Comparison of ENCODE assay signal across 21 cellular contexts in genomic region chr17:77034677-77035424, GRCh38.
"Had no signal": no experiment of that assay in that cellular context is flagged by ENCODE, and none has a peak within 500 bp of the region (broad histone marks: within the 10 kb centered on the region; RNA-seq: fewer than 3 reads in every experiment).

No MANE protein-coding gene starts in this region.

- DNase-seq: activated CD4-positive, alpha-beta memory T cell treated with anti-CD3 and anti-CD28 coated beads, Interleukin-2, amount 10 ng/mL, durations not matched to agents 7 days and 5 days; activated CD4-positive, alpha-beta T cell treated with anti-CD3 and anti-CD28 coated beads for 48 hours; activated CD4-positive, CD25-positive, alpha-beta regulatory T cell; activated naive CD4-positive, alpha-beta T cell treated with anti-CD3 and anti-CD28 coated beads, Interleukin-2, amount 10 ng/mL, durations not matched to agents 7 days and 5 days; activated T-cell treated with anti-CD3 and anti-CD28 coated beads, Interleukin-2, amount 50 U/mL, for 72 hours; brain microvascular endothelial cell; central memory CD4-positive, alpha-beta T cell; colonic mucosa; esophagus squamous epithelium; gastrocnemius medialis; head of caudate nucleus; hypothalamus; islet precursor cell; left cardiac atrium; spleen; stimulated activated CD4-positive, alpha-beta T cell treated with anti-CD3 and anti-CD28 coated beads, Interleukin-4, amount 100 ng/mL, for 1 hour; stimulated activated naive CD4-positive, alpha-beta T cell; SW 1271; T-helper 17 cell; thyroid gland; upper lobe of right lung had no signal

- H3K4me1 ChIP-seq: colonic mucosa, gastrocnemius medialis, thyroid gland, upper lobe of right lung had no signal

- H3K36me3 ChIP-seq: brain microvascular endothelial cell, colonic mucosa, esophagus squamous epithelium, gastrocnemius medialis, spleen, thyroid gland, upper lobe of right lung had no signal

- H3K9me3 ChIP-seq: colonic mucosa, thyroid gland had no signal

- H3K27ac ChIP-seq: brain microvascular endothelial cell, colonic mucosa, esophagus squamous epithelium, gastrocnemius medialis, spleen, thyroid gland, upper lobe of right lung had no signal

- H3K4me3 ChIP-seq: colonic mucosa, esophagus squamous epithelium, gastrocnemius medialis, spleen, thyroid gland, upper lobe of right lung had no signal

- H3K27me3 ChIP-seq: brain microvascular endothelial cell, colonic mucosa, thyroid gland had no signal
